Comparison of ENCODE assay signal across 26 cellular contexts in the genomic region with DNA sequence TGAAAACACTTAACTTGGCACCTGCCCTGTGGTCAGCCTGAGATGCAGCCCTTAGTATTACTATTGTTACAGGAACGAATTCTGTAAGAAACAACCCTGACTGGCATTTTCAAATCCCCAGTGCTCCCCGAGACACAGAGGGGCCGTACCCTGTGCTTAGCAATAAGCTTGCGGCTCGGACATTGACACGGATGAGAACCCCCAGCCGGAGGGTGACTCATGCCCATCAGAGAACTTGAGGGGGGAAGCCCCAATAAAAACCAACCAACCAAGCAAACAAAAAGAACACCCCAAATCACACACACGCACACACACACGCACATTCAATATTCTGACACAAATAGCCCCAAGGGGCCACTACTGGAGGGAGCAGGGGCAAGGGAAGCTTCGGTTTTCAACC.
"Had no signal": no experiment of that assay in that cellular context is flagged by ENCODE, and none has a peak within 500 bp of the region (broad histone marks: within the 10 kb centered on the region; RNA-seq: fewer than 3 reads in every experiment).

No MANE protein-coding gene starts in this region.

- H3K27ac ChIP-seq: breast epithelium, gastroesophageal sphincter, heart left ventricle, neural progenitor cell, right lobe of liver, thoracic aorta, uterus had no signal

- H3K4me3 Mint-ChIP-seq: activated CD4-positive, alpha-beta T cell treated with anti-CD3 and anti-CD28 coated beads, Interleukin-2, amount 10 ng/mL, durations not matched to agents 24 days and 14 days; activated CD8-positive, alpha-beta T cell treated with anti-CD3 and anti-CD28 coated beads for 36 hours; activated T-cell treated with anti-CD3 and anti-CD28 coated beads, Interleukin-2, amount 50 U/mL, for 72 hours; immature natural killer cell; natural killer cell; neural progenitor cell; T-helper 17 cell had no signal

- ATAC-seq: activated CD8-positive, alpha-beta T cell treated with anti-CD3 and anti-CD28 coated beads for 36 hours; activated naive CD4-positive, alpha-beta T cell treated with anti-CD3 and anti-CD28 coated beads, Interleukin-2, amount 50 U/mL, for 72 hours; activated T-cell treated with anti-CD3 and anti-CD28 coated beads, Interleukin-2, amount 50 U/mL, for 72 hours; gastroesophageal sphincter; heart left ventricle; natural killer cell; right lobe of liver; T-helper 17 cell had no signal

- H3K4me1 ChIP-seq: breast epithelium, gastroesophageal sphincter, heart left ventricle, neural progenitor cell, right lobe of liver, uterus had no signal

- H3K27me3 ChIP-seq: heart left ventricle, neural progenitor cell, right lobe of liver, uterus had no signal

- H3K4me3 ChIP-seq: breast epithelium, gastroesophageal sphincter, heart left ventricle, neural progenitor cell, right lobe of liver, thoracic aorta, uterus had no signal

- H3K27ac Mint-ChIP-seq: activated CD4-positive, alpha-beta T cell treated with anti-CD3 and anti-CD28 coated beads, Interleukin-2, amount 10 ng/mL, durations not matched to agents 24 days and 14 days; activated CD8-positive, alpha-beta T cell treated with anti-CD3 and anti-CD28 coated beads for 36 hours; activated naive CD4-positive, alpha-beta T cell treated with anti-CD3 and anti-CD28 coated beads, Interleukin-2, amount 50 U/mL, for 72 hours; activated T-cell treated with anti-CD3 and anti-CD28 coated beads, Interleukin-2, amount 50 U/mL, for 72 hours; immature natural killer cell; natural killer cell; neural progenitor cell; T-helper 17 cell had no signal

- DNase-seq: activated CD4-positive, alpha-beta T cell treated with anti-CD3 and anti-CD28 coated beads, Interleukin-2, amount 10 ng/mL, durations not matched to agents 24 days and 14 days; activated CD4-positive, CD25-positive, alpha-beta regulatory T cell treated with anti-CD3 and anti-CD28 coated beads, Interleukin-2, amount 50 U/mL, for 72 hours; activated CD8-positive, alpha-beta T cell treated with anti-CD3 and anti-CD28 coated beads for 36 hours; activated naive CD4-positive, alpha-beta T cell; activated T-cell treated with anti-CD3 and anti-CD28 coated beads for 4 hours; activated T-cell treated with anti-CD3 and anti-CD28 coated beads, Interleukin-2, amount 50 U/mL, for 72 hours; central memory CD4-positive, alpha-beta T cell; effector memory CD4-positive, alpha-beta T cell; heart left ventricle; hypothalamus; immature natural killer cell; kidney; natural killer cell; posterior cingulate gyrus; right lobe of liver; stimulated activated CD4-positive, alpha-beta T cell treated with anti-CD3 and anti-CD28 coated beads, Interleukin-2, amount 100 ng/mL, for 48 hours; stimulated activated naive CD4-positive, alpha-beta T cell treated with Interleukin-2 at 50 U/mL for 16 hours; T-helper 17 cell; T1000; trophoblast cell; uterus had no signal

- H3K4me1 Mint-ChIP-seq: activated CD4-positive, alpha-beta T cell treated with anti-CD3 and anti-CD28 coated beads, Interleukin-2, amount 10 ng/mL, durations not matched to agents 24 days and 14 days; immature natural killer cell; natural killer cell; neural progenitor cell had no signal

- H3K36me3 ChIP-seq: breast epithelium, heart left ventricle, neural progenitor cell, right lobe of liver, thoracic aorta, uterus had no signal

- H3K36me3 Mint-ChIP-seq: immature natural killer cell, natural killer cell had no signal
